2 cellular contexts compared by ENCODE assay signal in the genomic region with DNA sequence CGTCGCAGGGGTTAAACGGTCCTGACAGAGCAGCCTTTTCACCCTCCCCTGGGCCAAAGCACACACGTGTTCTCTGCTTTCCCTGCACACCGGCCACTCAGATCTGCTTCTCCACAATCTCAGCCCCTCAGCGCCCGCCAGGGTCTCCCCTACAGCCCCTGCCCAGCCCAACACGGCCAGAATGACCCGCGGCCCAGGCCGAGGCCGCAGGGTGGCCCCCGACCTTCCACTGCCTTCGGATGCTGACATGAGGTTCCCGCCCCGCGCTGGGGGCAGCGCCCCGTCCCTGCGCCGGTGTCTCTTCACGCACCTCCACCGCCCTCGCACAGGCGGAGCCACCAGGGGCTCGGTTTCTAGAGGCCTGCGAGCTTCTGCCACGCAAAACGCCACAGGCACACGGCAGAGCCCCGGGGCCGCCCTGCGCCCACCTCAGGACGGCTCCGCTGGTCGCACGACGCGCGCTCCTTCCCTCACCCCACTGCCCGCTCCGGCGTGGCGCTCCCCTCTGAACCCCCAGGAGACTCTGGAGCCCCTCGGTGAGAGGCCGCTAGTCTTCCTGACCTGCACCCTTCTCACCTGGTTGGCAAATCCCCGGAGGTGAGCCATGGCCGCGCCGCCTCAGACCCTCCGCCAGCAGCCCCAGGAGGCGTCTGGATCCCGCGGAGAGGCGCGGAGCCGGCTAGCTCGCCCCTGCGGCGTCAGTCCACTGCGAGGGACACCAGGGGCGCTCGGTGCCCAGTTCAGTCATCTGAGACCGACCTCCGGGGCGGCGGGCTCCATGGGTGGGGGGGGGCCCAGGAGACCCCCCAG.
TF ChIP-seq lines count a peak whose summit lies in the region.

No MANE protein-coding gene starts in this region.

TF ChIP-seq in IMR-90, 13 proteins besides CTCF, POLR2A, EP300 and RAD21:
- TF ChIP-seq MAZ (IDR thresholded peaks at IDR 0.05; ENCODE audit: borderline replicate concordance, low read depth, low read length) (no peak), CEBPB (IDR thresholded peaks at IDR 0.05; ENCODE audit: low read depth, low read length) (no peak), SMC3 (IDR thresholded peaks at IDR 0.05; ENCODE audit: low read depth, low read length) (no peak), MXI1 (IDR thresholded peaks at IDR 0.05; ENCODE audit: borderline replicate concordance, low read depth, low read length) (peak; percentile 81; the same call in 1 of the 2 replicates)
TF ChIP-seq in IMR-90: peak in this region for 1.

TF ChIP-seq in H1, 55 proteins besides CTCF, POLR2A, EP300 and RAD21:
- TF ChIP-seq RFX5 (IDR thresholded peaks at IDR 0.05; ENCODE audit: borderline replicate concordance, low read depth, low read length) (no peak), E2F6 (IDR thresholded peaks at IDR 0.05) (0 out of 2 replicates have a peak, but pooled peaks have one; percentile 41), MAX (IDR thresholded peaks at IDR 0.05) (peak; percentile 59; the same call in 1 of the 2 replicates), CBX5 (IDR thresholded peaks at IDR 0.05; ENCODE audit: low read depth, low read length) (no peak), SP1 (IDR thresholded peaks at IDR 0.05; ENCODE audit: low read depth, low read length) (no peak), ASH2L (IDR thresholded peaks at IDR 0.05; ENCODE audit: low read length) (peak; percentile 27), PHF8 (conservative IDR thresholded peaks at IDR 0.05; ENCODE audit: low read depth, low read length) (0 out of 2 replicates have a peak, but pooled peaks have one; percentile 27), YY1 (IDR thresholded peaks at IDR 0.05; ENCODE audit: low read depth, low read length) (peak; percentile 46; the same call in 1 of the 2 replicates), KDM4A (IDR thresholded peaks at IDR 0.05; ENCODE audit: low read depth, low read length, severe bottlenecking) (peak; percentile 54), TBP (IDR thresholded peaks at IDR 0.05; ENCODE audit: low read depth, low read length) (no peak)
- TF ChIP-seq, protein P1, sequence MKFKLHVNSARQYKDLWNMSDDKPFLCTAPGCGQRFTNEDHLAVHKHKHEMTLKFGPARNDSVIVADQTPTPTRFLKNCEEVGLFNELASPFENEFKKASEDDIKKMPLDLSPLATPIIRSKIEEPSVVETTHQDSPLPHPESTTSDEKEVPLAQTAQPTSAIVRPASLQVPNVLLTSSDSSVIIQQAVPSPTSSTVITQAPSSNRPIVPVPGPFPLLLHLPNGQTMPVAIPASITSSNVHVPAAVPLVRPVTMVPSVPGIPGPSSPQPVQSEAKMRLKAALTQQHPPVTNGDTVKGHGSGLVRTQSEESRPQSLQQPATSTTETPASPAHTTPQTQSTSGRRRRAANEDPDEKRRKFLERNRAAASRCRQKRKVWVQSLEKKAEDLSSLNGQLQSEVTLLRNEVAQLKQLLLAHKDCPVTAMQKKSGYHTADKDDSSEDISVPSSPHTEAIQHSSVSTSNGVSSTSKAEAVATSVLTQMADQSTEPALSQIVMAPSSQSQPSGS (IDR thresholded peaks at IDR 0.05; ENCODE audit: low read length) = no peak
- TF ChIP-seq, protein P2, sequence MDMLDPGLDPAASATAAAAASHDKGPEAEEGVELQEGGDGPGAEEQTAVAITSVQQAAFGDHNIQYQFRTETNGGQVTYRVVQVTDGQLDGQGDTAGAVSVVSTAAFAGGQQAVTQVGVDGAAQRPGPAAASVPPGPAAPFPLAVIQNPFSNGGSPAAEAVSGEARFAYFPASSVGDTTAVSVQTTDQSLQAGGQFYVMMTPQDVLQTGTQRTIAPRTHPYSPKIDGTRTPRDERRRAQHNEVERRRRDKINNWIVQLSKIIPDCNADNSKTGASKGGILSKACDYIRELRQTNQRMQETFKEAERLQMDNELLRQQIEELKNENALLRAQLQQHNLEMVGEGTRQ (IDR thresholded peaks at IDR 0.05; ENCODE audit: low read length) = 0 out of 2 replicates have a peak, but pooled peaks have one; percentile 10
